ENCODE assay signal across 25 cellular contexts in the genomic region with DNA sequence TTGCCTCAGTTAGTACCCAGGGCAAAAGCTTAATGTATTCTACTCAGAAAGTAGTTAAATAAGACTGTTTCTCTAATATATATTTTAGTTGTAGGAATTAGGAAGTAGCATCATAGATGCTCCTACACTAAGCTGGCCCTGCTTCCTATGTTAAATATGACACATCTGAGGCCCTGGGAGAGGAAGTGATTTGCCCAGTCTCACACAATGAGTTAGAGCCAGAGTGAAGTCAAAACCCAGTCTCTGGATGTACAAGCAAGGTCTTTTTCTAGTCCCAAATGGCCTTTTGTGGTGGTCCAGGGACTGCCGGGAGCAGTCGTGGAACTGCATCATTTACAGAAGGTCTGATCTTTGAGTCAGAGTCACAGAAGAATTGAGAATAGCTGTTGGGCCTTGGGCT. TPM values are rescaled to one million over a fixed set of nuclear protein-coding genes. Genes with fewer than 3 reads are reported as not detected.
"Had no signal": no experiment of that assay in that cellular context is flagged by ENCODE, and none has a peak within 500 bp of the region (broad histone marks: within the 10 kb centered on the region; RNA-seq: fewer than 3 reads in every experiment).

No MANE protein-coding gene starts in this region.

- H3K4me3 ChIP-seq: MG63, SJSA1 had no signal

- H3K36me3 ChIP-seq: MG63, SJSA1 had no signal

- H3K27ac ChIP-seq: SJSA1 had no signal

- FAIRE-seq: astrocyte, RCC 7860 had no signal

- H3K4me1 ChIP-seq: SJSA1 had no signal

- ATAC-seq: activated CD8-positive, alpha-beta memory T cell treated with anti-CD3 and anti-CD28 coated beads, Interleukin-2, amount 10 ng/mL, durations not matched to agents 7 days and 5 days; PC-3; SK-N-SH treated with all-trans-retinoic acid at 6 μM for 48 hours; WTC11 had no signal

- H3K9me3 ChIP-seq: MG63, SJSA1 had no signal

- DNase-seq: activated CD4-positive, alpha-beta T cell treated with anti-CD3 and anti-CD28 coated beads for 48 hours; activated CD4-positive, alpha-beta T cell treated with anti-CD3 and anti-CD28 coated beads, Interleukin-2, amount 50 U/mL, for 48 hours; activated CD4-positive, CD25-positive, alpha-beta regulatory T cell treated with anti-CD3 and anti-CD28 coated beads, Interleukin-2, amount 50 U/mL, for 72 hours; activated CD8-positive, alpha-beta memory T cell treated with anti-CD3 and anti-CD28 coated beads, Interleukin-2, amount 10 ng/mL, durations not matched to agents 7 days and 5 days; activated effector memory CD4-positive, alpha-beta T cell treated with anti-CD3 and anti-CD28 coated beads, Interleukin-2, amount 50 U/mL, for 16 hours; activated naive CD4-positive, alpha-beta T cell treated with anti-CD3 and anti-CD28 coated beads for 36 hours; activated T-cell treated with anti-CD3 and anti-CD28 coated beads, Interleukin-2, amount 50 U/mL, for 24 hours; amygdala; KG1; MG63; NCI-H1092 treated with DMSO at 0.1 percent for 48 hours; NCI-H1417 treated with DMSO at 0.1 percent for 48 hours; NCI-H1694; NCI-H2029 treated with DMSO at 0.1 percent for 48 hours; NCI-H345; NCI-H510A; NCI-H526 treated with DMSO at 0.1 percent for 48 hours; NCI-H82; PC-3; SHP77 had no signal

- H3K27me3 ChIP-seq: MG63, SJSA1 had no signal

RNA-seq across cellular contexts. Expression of gene MFSD2B, which starts 49.0 kb away (rescaled TPM):
- total RNA-seq: activated CD8-positive, alpha-beta memory T cell treated with anti-CD3 and anti-CD28 coated beads, Interleukin-2, amount 10 ng/mL, durations not matched to agents 7 days and 5 days; PC-3; SJSA1 had no signal
